21 cellular contexts compared by ENCODE assay signal in genomic region chr4:100593933-100594332, GRCh38.
"Had no signal": no experiment of that assay in that cellular context is flagged by ENCODE, and none has a peak within 500 bp of the region (broad histone marks: within the 10 kb centered on the region; RNA-seq: fewer than 3 reads in every experiment).

No MANE protein-coding gene starts in this region.

- H3K4me1 Mint-ChIP-seq: activated CD4-positive, alpha-beta memory T cell treated with anti-CD3 and anti-CD28 coated beads, Interleukin-2, amount 10 ng/mL, durations not matched to agents 7 days and 5 days; naive thymus-derived CD4-positive, alpha-beta T cell; stimulated activated naive CD8-positive, alpha-beta T cell treated with anti-CD3 and anti-CD28 coated beads, Interleukin-15, amount 100 ng/mL, for 72 hours had no signal

- H3K27me3 ChIP-seq: body of pancreas, gastroesophageal sphincter, heart right ventricle, pancreas, spleen, upper lobe of left lung had no signal

- H3K36me3 ChIP-seq: gastroesophageal sphincter, heart right ventricle, pancreas, spleen, upper lobe of left lung had no signal

- H3K36me3 Mint-ChIP-seq: activated naive CD8-positive, alpha-beta T cell; naive thymus-derived CD4-positive, alpha-beta T cell; WTC11 had no signal

- H3K27ac Mint-ChIP-seq: activated CD4-positive, alpha-beta memory T cell treated with anti-CD3 and anti-CD28 coated beads, Interleukin-2, amount 10 ng/mL, durations not matched to agents 7 days and 5 days; activated naive CD8-positive, alpha-beta T cell; naive thymus-derived CD4-positive, alpha-beta T cell; stimulated activated naive CD8-positive, alpha-beta T cell treated with anti-CD3 and anti-CD28 coated beads, Interleukin-15, amount 100 ng/mL, for 72 hours; WTC11 had no signal

- H3K4me1 ChIP-seq: spleen had no signal

- DNase-seq: activated CD4-positive, alpha-beta memory T cell treated with anti-CD3 and anti-CD28 coated beads, Interleukin-2, amount 10 ng/mL, durations not matched to agents 7 days and 5 days; activated CD4-positive, alpha-beta T cell treated with anti-CD3 and anti-CD28 coated beads for 4 hours; activated gamma-delta T cell; activated T-cell treated with anti-CD3 and anti-CD28 coated beads, Interleukin-2, amount 50 U/mL, for 4 hours; amygdala; body of pancreas; caudate nucleus; erythroblast; heart right ventricle; left cardiac atrium; midbrain; naive thymus-derived CD4-positive, alpha-beta T cell; pancreas; spleen; stimulated activated naive CD8-positive, alpha-beta T cell treated with anti-CD3 and anti-CD28 coated beads, Interleukin-15, amount 100 ng/mL, for 72 hours; upper lobe of left lung had no signal

- H3K9me3 Mint-ChIP-seq: activated CD4-positive, alpha-beta memory T cell treated with anti-CD3 and anti-CD28 coated beads, Interleukin-2, amount 10 ng/mL, durations not matched to agents 7 days and 5 days; activated T-cell treated with anti-CD3 and anti-CD28 coated beads, Interleukin-2, amount 50 U/mL, for 4 hours; stimulated activated naive CD8-positive, alpha-beta T cell treated with anti-CD3 and anti-CD28 coated beads, Interleukin-15, amount 100 ng/mL, for 72 hours had no signal

- H3K4me3 Mint-ChIP-seq: activated CD4-positive, alpha-beta memory T cell treated with anti-CD3 and anti-CD28 coated beads, Interleukin-2, amount 10 ng/mL, durations not matched to agents 7 days and 5 days; activated naive CD8-positive, alpha-beta T cell; activated T-cell treated with anti-CD3 and anti-CD28 coated beads, Interleukin-2, amount 50 U/mL, for 4 hours; naive thymus-derived CD4-positive, alpha-beta T cell; stimulated activated naive CD8-positive, alpha-beta T cell treated with anti-CD3 and anti-CD28 coated beads, Interleukin-15, amount 100 ng/mL, for 72 hours; WTC11 had no signal

- H3K4me3 ChIP-seq: body of pancreas, gastroesophageal sphincter, heart right ventricle, lung, pancreas, spleen, upper lobe of left lung had no signal

- ATAC-seq: activated T-cell treated with anti-CD3 and anti-CD28 coated beads, Interleukin-2, amount 50 U/mL, for 4 hours; body of pancreas; gastroesophageal sphincter; heart right ventricle; left cardiac atrium; naive thymus-derived CD4-positive, alpha-beta T cell; pancreas; sciatic nerve; stimulated activated naive CD8-positive, alpha-beta T cell treated with anti-CD3 and anti-CD28 coated beads, Interleukin-15, amount 100 ng/mL, for 72 hours; WTC11 had no signal

- H3K9me3 ChIP-seq: body of pancreas, gastroesophageal sphincter, heart right ventricle, pancreas, spleen, upper lobe of left lung had no signal

- H3K27me3 Mint-ChIP-seq: activated naive CD8-positive, alpha-beta T cell had no signal

- H3K27ac ChIP-seq: body of pancreas, gastroesophageal sphincter, heart right ventricle, pancreas, spleen, upper lobe of left lung had no signal
